10 cellular contexts compared by ENCODE assay signal in the genomic region with DNA sequence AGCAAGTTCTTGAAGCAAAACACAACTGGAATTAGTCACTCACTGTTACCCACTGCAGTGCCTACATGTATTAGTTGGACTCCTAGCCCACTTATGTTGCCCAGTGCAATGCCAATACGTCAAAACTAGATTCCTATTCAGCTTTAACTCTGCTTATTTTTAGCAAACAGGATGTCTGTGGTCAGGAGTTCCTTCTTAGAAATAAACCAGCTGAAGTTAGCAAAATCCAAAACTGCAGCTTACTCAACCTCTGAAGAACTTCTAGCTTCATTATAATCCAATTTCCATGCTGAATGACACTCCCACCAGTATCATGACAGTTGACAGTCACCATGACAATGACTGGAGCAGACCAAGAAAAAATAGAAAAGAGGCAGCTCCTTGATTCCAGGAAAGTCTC.
A peak's percentile ranks its signal among the peaks of the same experiment; 100 is the strongest.
DNase-seq lines count a peak whose midpoint lies in the region; ATAC-seq, FAIRE-seq and TF ChIP-seq lines count a peak whose summit lies in the region.
"Had no signal": no experiment of that assay in that cellular context is flagged by ENCODE, and none has a peak within 500 bp of the region (broad histone marks: within the 10 kb centered on the region; RNA-seq: fewer than 3 reads in every experiment).

No MANE protein-coding gene starts in this region.

- peak; percentile 97 for ATAC-seq in GM18505 (IDR thresholded peaks at IDR 0.05; ENCODE audit: unreplicated experiment)
- peak; percentile 94 for ATAC-seq in GM21515 (IDR thresholded peaks at IDR 0.05; ENCODE audit: unreplicated experiment)
- ATAC-seq in HG03439 (IDR thresholded peaks at IDR 0.05; ENCODE audit: unreplicated experiment), result peak; percentile 81

- no peak for FAIRE-seq in urothelium cell line (lab: Jason Lieb, UNC)

- peak overlapping the region; percentile 87 for H3K27ac Mint-ChIP-seq in dendritic cell treated with granulocyte-macrophage colony-stimulating factor and Interleukin-4, amounts not matched to agents 40 ng/mL and 50 ng/mL, for 4 days
- no peak overlapping the region for H3K27ac Mint-ChIP-seq in glutamatergic neuron (ENCODE audit: unreplicated experiment)

- no peaks in the 10 kb centered on the region for H3K27me3 Mint-ChIP-seq in dendritic cell treated with granulocyte-macrophage colony-stimulating factor and Interleukin-4, amounts not matched to agents 40 ng/mL and 50 ng/mL, for 4 days
- no peaks in the 10 kb centered on the region for H3K27me3 Mint-ChIP-seq in glutamatergic neuron (ENCODE audit: unreplicated experiment)

- H3K9me3 Mint-ChIP-seq in dendritic cell treated with granulocyte-macrophage colony-stimulating factor and Interleukin-4, amounts not matched to agents 40 ng/mL and 50 ng/mL, for 4 days, result no peaks in the 10 kb centered on the region
- H3K9me3 Mint-ChIP-seq in glutamatergic neuron (ENCODE audit: unreplicated experiment), result no peaks in the 10 kb centered on the region

- no peak for TF ChIP-seq POLR2A in GM18505 (IDR thresholded peaks at IDR 0.05; ENCODE audit: borderline replicate concordance, extremely low read depth, insufficient read depth, insufficient read length)

- no peaks in the 10 kb centered on the region for H3K36me3 Mint-ChIP-seq in dendritic cell treated with granulocyte-macrophage colony-stimulating factor and Interleukin-4, amounts not matched to agents 40 ng/mL and 50 ng/mL, for 4 days (ENCODE audit: low read depth)
- H3K36me3 Mint-ChIP-seq in glutamatergic neuron (ENCODE audit: unreplicated experiment), result no peaks in the 10 kb centered on the region

- no peak for TF ChIP-seq CTCF in glutamatergic neuron (IDR thresholded peaks at IDR 0.05; ENCODE audit: partially characterized antibody, unreplicated experiment)

- peaks cover 45% of the 10 kb centered on the region for H3K4me1 Mint-ChIP-seq in dendritic cell treated with granulocyte-macrophage colony-stimulating factor and Interleukin-4, amounts not matched to agents 40 ng/mL and 50 ng/mL, for 4 days (ENCODE audit: low read depth)
- H3K4me1 Mint-ChIP-seq in glutamatergic neuron (ENCODE audit: low read depth, unreplicated experiment), result no peaks in the 10 kb centered on the region

- peak overlapping the region; percentile 23 for H3K4me3 Mint-ChIP-seq in dendritic cell treated with granulocyte-macrophage colony-stimulating factor and Interleukin-4, amounts not matched to agents 40 ng/mL and 50 ng/mL, for 4 days
- no peak overlapping the region for H3K4me3 Mint-ChIP-seq in glutamatergic neuron (ENCODE audit: unreplicated experiment)

- DNase-seq in glutamatergic neuron (no peak), HUDEP-2 (lab: John Stamatoyannopoulos, UW; ENCODE audit: unreplicated experiment in 76 of 76) (no peak), urothelium cell line (ENCODE audit: low spot score) (no peak)
- DNase-seq in activated T-cell treated with anti-CD3 and anti-CD28 coated beads, Interleukin-2, amount 50 U/mL, for 1 hour, result no peak
- DNase-seq: activated CD4-positive, CD25-positive, alpha-beta regulatory T cell treated with anti-CD3 and anti-CD28 coated beads, Interleukin-2, amount 50 U/mL, for 72 hours; NCI-H1417 treated with DMSO at 0.1 percent for 48 hours had no signal

- intact Hi-C loops in dendritic cell treated with granulocyte-macrophage colony-stimulating factor and Interleukin-4, amounts not matched to agents 40 ng/mL and 50 ng/mL, for 4 days (cut with micrococcal nuclease), result loop anchor here (1.0 to 10.0 kb wide), 4 partner anchors 35 to 848 kb away; no protein-coding TSS in a partner anchor
